Comparison of ENCODE assay signal across 2 cellular contexts in the genomic region with DNA sequence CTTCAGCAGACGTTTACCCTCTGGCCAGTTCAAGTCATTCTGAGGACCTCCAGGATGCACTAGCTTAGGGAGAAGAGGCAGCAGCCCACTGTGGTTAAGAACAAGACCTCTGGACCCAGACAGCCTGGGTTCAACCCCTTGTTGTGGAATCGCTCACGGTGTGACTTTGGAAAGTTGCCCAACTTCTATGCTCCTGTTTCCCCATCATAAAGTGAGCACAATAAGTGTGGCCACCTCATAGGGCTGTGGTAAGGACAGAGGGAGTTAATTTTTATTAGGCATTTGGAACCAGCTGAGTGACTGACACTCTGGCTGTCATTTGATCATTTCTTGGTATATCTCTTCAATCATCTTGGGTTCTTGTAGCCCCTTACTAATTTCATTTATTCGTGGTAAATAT. TPM values are rescaled to one million over a fixed set of nuclear protein-coding genes. Genes with fewer than 3 reads are reported as not detected.
"Had no signal": no experiment of that assay in that cellular context is flagged by ENCODE, and none has a peak within 500 bp of the region (broad histone marks: within the 10 kb centered on the region; RNA-seq: fewer than 3 reads in every experiment).

No MANE protein-coding gene starts in this region.

RNA-seq across cellular contexts. Expression of gene NPY4R2, which starts 31.6 kb away (rescaled TPM):
- total RNA-seq: G401, GM12878 had no signal
- polyA plus RNA-seq: GM12878 had no signal
